Comparison of ENCODE assay signal across 11 cellular contexts in the genomic region with DNA sequence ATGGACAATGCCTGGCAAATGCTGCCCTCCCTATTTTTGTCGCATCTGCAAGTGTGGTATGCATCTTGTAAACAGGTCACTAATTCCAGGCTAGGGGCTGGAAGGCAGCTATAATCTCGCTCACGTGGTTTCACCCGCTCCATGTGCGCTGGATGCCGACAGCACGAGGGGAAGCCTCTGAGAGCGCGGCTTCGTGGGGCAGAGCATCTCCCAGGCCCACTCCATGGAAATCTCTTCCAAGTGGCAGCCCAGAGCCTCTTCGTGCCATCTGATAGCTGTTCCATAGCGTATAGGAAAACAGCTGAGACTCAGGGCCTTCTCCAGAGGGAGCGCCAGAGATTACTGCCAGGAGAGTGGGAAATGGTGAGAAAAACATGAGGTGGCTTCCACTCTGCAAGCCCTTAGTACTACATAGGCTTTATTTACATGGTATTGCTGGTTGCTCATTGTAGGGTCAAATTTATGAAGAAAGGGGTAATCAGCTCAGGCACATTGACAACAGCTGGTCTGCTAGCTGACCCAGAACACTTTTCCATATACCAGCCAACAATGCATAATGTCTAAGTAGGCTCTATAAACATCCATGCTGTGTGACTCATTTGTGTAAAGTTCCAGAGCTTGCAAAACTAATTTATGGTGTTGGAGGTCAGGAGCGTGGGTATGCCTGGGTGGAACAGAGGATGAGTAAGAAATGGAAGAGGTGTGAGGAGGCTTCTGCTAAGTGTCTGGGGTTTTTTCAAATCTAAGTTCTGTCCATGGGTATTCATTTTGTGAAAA.
DNase-seq lines count a peak whose midpoint lies in the region; ATAC-seq and TF ChIP-seq lines count a peak whose summit lies in the region.
"Had no signal": no experiment of that assay in that cellular context is flagged by ENCODE, and none has a peak within 500 bp of the region (broad histone marks: within the 10 kb centered on the region; RNA-seq: fewer than 3 reads in every experiment).

No MANE protein-coding gene starts in this region.

- H3K9me3 ChIP-seq in prostate gland, result no peaks in the 10 kb centered on the region

- no peak for TF ChIP-seq CTCF in foreskin keratinocyte (conservative IDR thresholded peaks at IDR 0.05)
- TF ChIP-seq CTCF in prostate gland (IDR thresholded peaks at IDR 0.05), result no peak

- DNase-seq in A172 (ENCODE audit: low spot score) (peak; percentile 72), Daoy (ENCODE audit: low read depth) (peak; percentile 83), foreskin keratinocyte (peak; percentile 63 to 79), prostate gland (ENCODE audit: low spot score) (no peak), NCI-H1694 (lab: John Stamatoyannopoulos, UW) (no peak)
- DNase-seq in activated naive CD4-positive, alpha-beta T cell treated with anti-CD3 and anti-CD28 coated beads, Interleukin-2, amount 50 U/mL, for 16 hours, result peak; percentile 21
- DNase-seq: naive thymus-derived CD8-positive, alpha-beta T cell; NCI-H1048; OCI-M1 had no signal

- peaks cover 8% of the 10 kb centered on the region for H3K4me1 ChIP-seq in foreskin keratinocyte
- H3K4me1 ChIP-seq in prostate gland (replicated peaks), result no peaks in the 10 kb centered on the region

- ATAC-seq in foreskin keratinocyte (peak; percentile 89), HG03175 (IDR thresholded peaks at IDR 0.05; ENCODE audit: unreplicated experiment) (no peak), HG02623 (IDR thresholded peaks at IDR 0.05; ENCODE audit: unreplicated experiment) (no peak)
- ATAC-seq: naive thymus-derived CD8-positive, alpha-beta T cell had no signal

- 87% methylated on average over 14 of the region's 14 CpGs for WGBS in prostate gland

- H3K36me3 ChIP-seq in prostate gland, result no peaks in the 10 kb centered on the region

- H3K4me3 ChIP-seq in prostate gland, result no peak overlapping the region

- H3K27ac ChIP-seq in foreskin keratinocyte, result no peak overlapping the region
- no peak overlapping the region for H3K27ac ChIP-seq in prostate gland

- intact Hi-C loops in prostate gland (cut with DNase I), result no loop called here

- TF ChIP-seq POLR2A in prostate gland (IDR thresholded peaks at IDR 0.05), result no peak

- H3K27me3 ChIP-seq in foreskin keratinocyte (no peaks in the 10 kb centered on the region), prostate gland (replicated peaks; ENCODE audit: insufficient read depth) (no peaks in the 10 kb centered on the region)

Comparison
In these comparisons a context has a peak if more than half of its experiments do, and no peak if none do; other contexts are left out.
1. DNase-seq: peak in A172 (single experiment), Daoy (single experiment), activated naive CD4-positive, alpha-beta T cell treated with anti-CD3 and anti-CD28 coated beads, Interleukin-2, amount 50 U/mL, for 16 hours (single experiment) and foreskin keratinocyte (2 of 2); none in prostate gland (single experiment) and NCI-H1694 (single experiment).